ENCODE assay signal across 10 cellular contexts in the genomic region with DNA sequence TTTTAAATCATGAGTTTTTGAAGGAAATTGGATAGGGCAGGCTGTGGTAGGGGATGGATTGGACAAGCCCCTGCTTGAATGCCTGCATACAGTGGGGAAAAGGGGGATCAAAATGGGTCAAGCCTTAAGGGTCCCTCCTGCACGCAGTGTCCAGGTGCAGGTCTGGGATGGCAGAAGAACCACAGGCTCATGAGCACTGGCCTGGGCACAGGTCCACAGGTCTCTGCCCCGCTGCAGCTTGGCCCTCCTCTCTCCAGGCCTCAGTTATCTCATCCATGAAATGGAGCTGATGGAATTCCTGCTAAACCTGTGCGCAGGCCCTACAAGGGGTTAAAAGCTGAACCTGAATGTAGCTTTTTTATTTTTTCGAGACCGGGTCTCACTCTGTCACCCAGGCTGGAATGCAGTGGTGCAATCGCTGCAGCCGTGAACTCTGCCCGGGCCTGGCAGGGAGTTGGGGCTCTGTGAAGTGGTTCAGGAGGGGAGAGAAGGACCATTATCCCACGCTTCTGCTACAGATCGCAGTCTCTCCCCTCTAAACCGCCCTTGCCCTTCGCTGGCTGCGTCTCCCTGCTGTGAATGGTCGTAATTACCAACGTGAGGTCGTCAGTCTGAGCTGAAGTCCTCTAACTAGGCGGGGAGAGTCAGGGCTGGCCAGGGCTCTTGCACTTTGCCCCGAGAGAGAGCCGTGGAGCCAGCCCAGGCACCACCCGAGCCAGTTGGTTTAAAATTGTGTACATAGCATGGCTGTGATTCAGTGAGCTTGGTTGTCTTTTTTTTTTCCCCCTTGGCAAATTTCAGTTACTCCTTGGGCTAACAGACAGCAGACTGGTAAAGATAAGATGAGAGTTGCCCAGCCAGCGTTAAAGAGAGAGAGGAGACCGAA.
DNase-seq lines count a peak whose midpoint lies in the region; ATAC-seq and TF ChIP-seq lines count a peak whose summit lies in the region.
"Had no signal": no experiment of that assay in that cellular context is flagged by ENCODE, and none has a peak within 500 bp of the region (broad histone marks: within the 10 kb centered on the region; RNA-seq: fewer than 3 reads in every experiment).

No MANE protein-coding gene starts in this region.

- H4K5ac ChIP-seq in mesendoderm (ENCODE audit: low read length) = no peak overlapping the region

- H3K18ac ChIP-seq in mesendoderm (ENCODE audit: low read length) = no peak overlapping the region

- H3K9ac ChIP-seq in mesendoderm (ENCODE audit: low read length) = no peak overlapping the region

- ATAC-seq in GM18858 (IDR thresholded peaks at IDR 0.05; ENCODE audit: unreplicated experiment) = no peak
- ATAC-seq: activated T-cell treated with anti-CD3 and anti-CD28 coated beads, Interleukin-2, amount 50 U/mL, for 72 hours had no signal

- WGBS in esophagus, 2 donors = 36 to 40% methylated on average over 22 of the region's 22 CpGs
- WGBS in mesendoderm (ENCODE audit: extremely low coverage, insufficient coverage, low lambda C conversion rate) = no CpG with 5 or more reads among the region's 22 CpGs
- WGBS in thyroid gland, 2 donors = 27 to 50% methylated on average over 13 to 22 of the region's 22 CpGs

- no peaks in the 10 kb centered on the region for H3K27me3 ChIP-seq in esophagus (ENCODE audit: control insufficient read depth in 1 of 2, insufficient read depth in 2 of 2, low read length in 2 of 2)
- no peaks in the 10 kb centered on the region for H3K27me3 ChIP-seq in mesendoderm (ENCODE audit: insufficient read depth, low read length, poor library complexity)
- H3K27me3 ChIP-seq in thyroid gland = no peaks in the 10 kb centered on the region

- H3K36me3 ChIP-seq in esophagus (ENCODE audit: control insufficient read depth in 2 of 2, insufficient read depth in 2 of 2, low read length in 1 of 2) (no peaks in the 10 kb centered on the region), mesendoderm (ENCODE audit: control insufficient read depth, insufficient read depth, low read length) (peaks cover 1% of the 10 kb centered on the region), thyroid gland (no peaks in the 10 kb centered on the region)

- peaks cover 4 to 15% of the 10 kb centered on the region in 2 donors for H3K4me1 ChIP-seq in esophagus (ENCODE audit: control insufficient read depth in 2 of 2, insufficient read depth in 2 of 2, low read length in 1 of 2)
- peaks cover 5% of the 10 kb centered on the region for H3K4me1 ChIP-seq in mesendoderm (ENCODE audit: control insufficient read depth, low read depth, low read length)
- H3K4me1 ChIP-seq in thyroid gland = peaks cover 33 to 59% of the 10 kb centered on the region in 2 donors

- intact Hi-C loops in thyroid gland (cut with DNase I) = no loop called here

- peak in 1 of 2 donors; percentile 44 for TF ChIP-seq POLR2A in thyroid gland (IDR thresholded peaks at IDR 0.05)

- H3K4me3 ChIP-seq in esophagus (ENCODE audit: low read depth in 1 of 2, low read length in 2 of 2) (no peak overlapping the region), mesendoderm (ENCODE audit: low read length) (no peak overlapping the region), thyroid gland (replicated peaks in 1 of 3) (no peak overlapping the region)

- no peak overlapping the region for H4K8ac ChIP-seq in mesendoderm (ENCODE audit: low read depth, low read length)

- H3K79me2 ChIP-seq in mesendoderm (ENCODE audit: control insufficient read depth, insufficient read depth, low read length) = no peaks in the 10 kb centered on the region

- no peak overlapping the region for H3K4ac ChIP-seq in mesendoderm (ENCODE audit: low read depth, low read length)

- H2BK120ac ChIP-seq in mesendoderm (ENCODE audit: low read depth, low read length) = no peak overlapping the region

- H3K56ac ChIP-seq in mesendoderm (ENCODE audit: low read length) = no peak overlapping the region

- no peak overlapping the region for H2BK5ac ChIP-seq in mesendoderm (ENCODE audit: low read length)

- H3K79me1 ChIP-seq in mesendoderm (ENCODE audit: low read length) = no peaks in the 10 kb centered on the region

- H3K9me3 ChIP-seq in esophagus (ENCODE audit: control insufficient read depth in 2 of 2, insufficient read depth in 1 of 2, low read depth in 1 of 2, low read length in 1 of 2) (no peaks in the 10 kb centered on the region), thyroid gland (no peaks in the 10 kb centered on the region)

- no peak overlapping the region for H2BK15ac ChIP-seq in mesendoderm (replicated peaks; ENCODE audit: low read depth)

- TF ChIP-seq CTCF in thyroid gland (IDR thresholded peaks at IDR 0.05) = no peak

- H3K27ac ChIP-seq in esophagus (ENCODE audit: low read depth in 2 of 2, low read length in 1 of 2) = peak overlapping the region; percentile 76 to 87
- H3K27ac ChIP-seq in mesendoderm (ENCODE audit: low read depth, low read length) = no peak overlapping the region
- peak overlapping the region; percentile 56 to 95 (median 89) for H3K27ac ChIP-seq in thyroid gland

- H2AK5ac ChIP-seq in mesendoderm (ENCODE audit: low read length) = no peak overlapping the region

- DNase-seq in NCI-H2227 (lab: John Stamatoyannopoulos, UW; ENCODE audit: unreplicated experiment) (peak; percentile 42), mesendoderm (peak; percentile 40), thyroid gland (peak; percentile 94 to 95), activated T-cell treated with anti-CD3 and anti-CD28 coated beads for 4 hours (no peak), hypothalamus (lab: John Stamatoyannopoulos, UW) (no peak)
- DNase-seq in central memory CD4-positive, alpha-beta T cell = no peak
- DNase-seq: activated T-cell treated with anti-CD3 and anti-CD28 coated beads, Interleukin-2, amount 50 U/mL, for 72 hours; NCI-H1417 had no signal

- no peak overlapping the region for H3K4me2 ChIP-seq in mesendoderm (ENCODE audit: low read length)

- no peak overlapping the region for H3K23ac ChIP-seq in mesendoderm (ENCODE audit: low read length)

Comparison
In these comparisons a context has a peak if more than half of its experiments do, and no peak if none do; other contexts are left out.
1. DNase-seq: peak in NCI-H2227 (single experiment), mesendoderm (single experiment) and thyroid gland (2 of 2); none in activated T-cell treated with anti-CD3 and anti-CD28 coated beads for 4 hours (single experiment), hypothalamus (0 of 51) and central memory CD4-positive, alpha-beta T cell (single experiment).